ENCODE assay signal across 1 cellular context in the genomic region with DNA sequence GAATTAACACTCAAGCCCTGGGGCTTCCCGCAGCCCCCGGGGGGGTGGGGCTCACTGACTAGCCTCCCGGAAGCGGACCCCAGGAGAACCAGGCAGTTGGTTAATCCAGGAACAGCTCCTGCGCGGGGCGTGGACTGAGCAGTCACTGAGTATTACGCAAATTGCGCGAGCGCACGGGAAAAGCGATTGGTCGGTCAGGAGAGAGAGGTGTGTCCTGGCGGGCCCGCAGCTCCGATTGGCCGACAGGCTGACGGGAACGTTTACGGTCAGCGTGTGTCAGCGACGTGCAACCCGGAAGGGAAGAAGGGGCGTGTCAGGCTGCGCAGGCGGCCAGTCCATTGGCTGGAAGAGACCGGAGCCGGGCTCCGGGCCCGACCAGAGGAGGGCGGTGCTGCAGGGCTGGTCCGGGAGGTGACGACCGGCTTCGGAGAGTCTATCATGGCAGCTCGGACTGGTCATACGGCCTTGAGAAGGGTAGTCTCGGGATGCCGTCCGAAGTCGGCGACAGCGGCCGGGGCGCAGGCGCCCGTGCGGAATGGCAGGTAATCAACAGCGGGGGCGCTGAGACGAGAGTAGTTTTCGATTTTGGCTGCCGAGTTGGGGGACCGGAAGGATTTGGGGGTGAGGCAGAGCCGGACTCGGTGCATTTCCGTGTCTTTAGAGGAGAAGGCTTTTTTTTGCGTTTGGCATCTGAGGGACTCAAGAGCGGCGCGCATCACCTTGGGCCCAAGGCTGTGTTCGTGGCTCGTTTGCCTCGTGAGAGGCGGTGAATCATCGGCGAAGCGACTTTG.
TF ChIP-seq lines count a peak whose summit lies in the region.

A gene (plus strand): TSS at position 430 of the 791 bp plus-strand sequence. CDS start 9 bp downstream, at position 439.

TF ChIP-seq in K562, 482 proteins besides CTCF, POLR2A, EP300 and RAD21 (continued from another document and continues in another):
- no peak for TF ChIP-seq STAG1 (CRISPR knock-in tag; IDR thresholded peaks at IDR 0.05; ENCODE audit: borderline replicate concordance)
- peak; percentile 89 for TF ChIP-seq FOSL1 (tag; conservative IDR thresholded peaks at IDR 0.05)
- no peak for TF ChIP-seq RBM22 (IDR thresholded peaks at IDR 0.05; ENCODE audit: low read depth, low read length, poor library complexity, severe bottlenecking)
- TF ChIP-seq, protein P1, sequence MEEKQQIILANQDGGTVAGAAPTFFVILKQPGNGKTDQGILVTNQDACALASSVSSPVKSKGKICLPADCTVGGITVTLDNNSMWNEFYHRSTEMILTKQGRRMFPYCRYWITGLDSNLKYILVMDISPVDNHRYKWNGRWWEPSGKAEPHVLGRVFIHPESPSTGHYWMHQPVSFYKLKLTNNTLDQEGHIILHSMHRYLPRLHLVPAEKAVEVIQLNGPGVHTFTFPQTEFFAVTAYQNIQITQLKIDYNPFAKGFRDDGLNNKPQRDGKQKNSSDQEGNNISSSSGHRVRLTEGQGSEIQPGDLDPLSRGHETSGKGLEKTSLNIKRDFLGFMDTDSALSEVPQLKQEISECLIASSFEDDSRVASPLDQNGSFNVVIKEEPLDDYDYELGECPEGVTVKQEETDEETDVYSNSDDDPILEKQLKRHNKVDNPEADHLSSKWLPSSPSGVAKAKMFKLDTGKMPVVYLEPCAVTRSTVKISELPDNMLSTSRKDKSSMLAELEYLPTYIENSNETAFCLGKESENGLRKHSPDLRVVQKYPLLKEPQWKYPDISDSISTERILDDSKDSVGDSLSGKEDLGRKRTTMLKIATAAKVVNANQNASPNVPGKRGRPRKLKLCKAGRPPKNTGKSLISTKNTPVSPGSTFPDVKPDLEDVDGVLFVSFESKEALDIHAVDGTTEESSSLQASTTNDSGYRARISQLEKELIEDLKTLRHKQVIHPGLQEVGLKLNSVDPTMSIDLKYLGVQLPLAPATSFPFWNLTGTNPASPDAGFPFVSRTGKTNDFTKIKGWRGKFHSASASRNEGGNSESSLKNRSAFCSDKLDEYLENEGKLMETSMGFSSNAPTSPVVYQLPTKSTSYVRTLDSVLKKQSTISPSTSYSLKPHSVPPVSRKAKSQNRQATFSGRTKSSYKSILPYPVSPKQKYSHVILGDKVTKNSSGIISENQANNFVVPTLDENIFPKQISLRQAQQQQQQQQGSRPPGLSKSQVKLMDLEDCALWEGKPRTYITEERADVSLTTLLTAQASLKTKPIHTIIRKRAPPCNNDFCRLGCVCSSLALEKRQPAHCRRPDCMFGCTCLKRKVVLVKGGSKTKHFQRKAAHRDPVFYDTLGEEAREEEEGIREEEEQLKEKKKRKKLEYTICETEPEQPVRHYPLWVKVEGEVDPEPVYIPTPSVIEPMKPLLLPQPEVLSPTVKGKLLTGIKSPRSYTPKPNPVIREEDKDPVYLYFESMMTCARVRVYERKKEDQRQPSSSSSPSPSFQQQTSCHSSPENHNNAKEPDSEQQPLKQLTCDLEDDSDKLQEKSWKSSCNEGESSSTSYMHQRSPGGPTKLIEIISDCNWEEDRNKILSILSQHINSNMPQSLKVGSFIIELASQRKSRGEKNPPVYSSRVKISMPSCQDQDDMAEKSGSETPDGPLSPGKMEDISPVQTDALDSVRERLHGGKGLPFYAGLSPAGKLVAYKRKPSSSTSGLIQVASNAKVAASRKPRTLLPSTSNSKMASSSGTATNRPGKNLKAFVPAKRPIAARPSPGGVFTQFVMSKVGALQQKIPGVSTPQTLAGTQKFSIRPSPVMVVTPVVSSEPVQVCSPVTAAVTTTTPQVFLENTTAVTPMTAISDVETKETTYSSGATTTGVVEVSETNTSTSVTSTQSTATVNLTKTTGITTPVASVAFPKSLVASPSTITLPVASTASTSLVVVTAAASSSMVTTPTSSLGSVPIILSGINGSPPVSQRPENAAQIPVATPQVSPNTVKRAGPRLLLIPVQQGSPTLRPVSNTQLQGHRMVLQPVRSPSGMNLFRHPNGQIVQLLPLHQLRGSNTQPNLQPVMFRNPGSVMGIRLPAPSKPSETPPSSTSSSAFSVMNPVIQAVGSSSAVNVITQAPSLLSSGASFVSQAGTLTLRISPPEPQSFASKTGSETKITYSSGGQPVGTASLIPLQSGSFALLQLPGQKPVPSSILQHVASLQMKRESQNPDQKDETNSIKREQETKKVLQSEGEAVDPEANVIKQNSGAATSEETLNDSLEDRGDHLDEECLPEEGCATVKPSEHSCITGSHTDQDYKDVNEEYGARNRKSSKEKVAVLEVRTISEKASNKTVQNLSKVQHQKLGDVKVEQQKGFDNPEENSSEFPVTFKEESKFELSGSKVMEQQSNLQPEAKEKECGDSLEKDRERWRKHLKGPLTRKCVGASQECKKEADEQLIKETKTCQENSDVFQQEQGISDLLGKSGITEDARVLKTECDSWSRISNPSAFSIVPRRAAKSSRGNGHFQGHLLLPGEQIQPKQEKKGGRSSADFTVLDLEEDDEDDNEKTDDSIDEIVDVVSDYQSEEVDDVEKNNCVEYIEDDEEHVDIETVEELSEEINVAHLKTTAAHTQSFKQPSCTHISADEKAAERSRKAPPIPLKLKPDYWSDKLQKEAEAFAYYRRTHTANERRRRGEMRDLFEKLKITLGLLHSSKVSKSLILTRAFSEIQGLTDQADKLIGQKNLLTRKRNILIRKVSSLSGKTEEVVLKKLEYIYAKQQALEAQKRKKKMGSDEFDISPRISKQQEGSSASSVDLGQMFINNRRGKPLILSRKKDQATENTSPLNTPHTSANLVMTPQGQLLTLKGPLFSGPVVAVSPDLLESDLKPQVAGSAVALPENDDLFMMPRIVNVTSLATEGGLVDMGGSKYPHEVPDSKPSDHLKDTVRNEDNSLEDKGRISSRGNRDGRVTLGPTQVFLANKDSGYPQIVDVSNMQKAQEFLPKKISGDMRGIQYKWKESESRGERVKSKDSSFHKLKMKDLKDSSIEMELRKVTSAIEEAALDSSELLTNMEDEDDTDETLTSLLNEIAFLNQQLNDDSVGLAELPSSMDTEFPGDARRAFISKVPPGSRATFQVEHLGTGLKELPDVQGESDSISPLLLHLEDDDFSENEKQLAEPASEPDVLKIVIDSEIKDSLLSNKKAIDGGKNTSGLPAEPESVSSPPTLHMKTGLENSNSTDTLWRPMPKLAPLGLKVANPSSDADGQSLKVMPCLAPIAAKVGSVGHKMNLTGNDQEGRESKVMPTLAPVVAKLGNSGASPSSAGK (IDR thresholded peaks at IDR 0.05) = peak; percentile 69
- TF ChIP-seq ZNF197 (CRISPR knock-in tag; IDR thresholded peaks at IDR 0.05; ENCODE audit: low read depth) = no peak
- no peak for TF ChIP-seq ZNF75A (CRISPR knock-in tag; IDR thresholded peaks at IDR 0.05)
- TF ChIP-seq, protein P2, sequence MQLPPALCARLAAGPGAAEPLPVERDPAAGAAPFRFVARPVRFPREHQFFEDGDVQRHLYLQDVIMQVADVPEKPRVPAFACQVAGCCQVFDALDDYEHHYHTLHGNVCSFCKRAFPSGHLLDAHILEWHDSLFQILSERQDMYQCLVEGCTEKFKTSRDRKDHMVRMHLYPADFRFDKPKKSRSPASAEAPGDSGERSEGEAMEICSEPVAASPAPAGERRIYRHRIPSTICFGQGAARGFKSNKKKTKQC (CRISPR knock-in tag; IDR thresholded peaks at IDR 0.05) = peak; percentile 57; the same call in 1 of the 2 replicates
- TF ChIP-seq MIER1 (IDR thresholded peaks at IDR 0.05; ENCODE audit: low read depth) = 0 out of 2 replicates have a peak, but pooled peaks have one; percentile 20
- no peak; the same call in 1 of the 2 replicates for TF ChIP-seq SIN3B (IDR thresholded peaks at IDR 0.05; ENCODE audit: low read depth)
- no peak for TF ChIP-seq SRSF7 (optimal IDR thresholded peaks at IDR 0.05; ENCODE audit: low read depth, low read length)
- TF ChIP-seq, protein P3, sequence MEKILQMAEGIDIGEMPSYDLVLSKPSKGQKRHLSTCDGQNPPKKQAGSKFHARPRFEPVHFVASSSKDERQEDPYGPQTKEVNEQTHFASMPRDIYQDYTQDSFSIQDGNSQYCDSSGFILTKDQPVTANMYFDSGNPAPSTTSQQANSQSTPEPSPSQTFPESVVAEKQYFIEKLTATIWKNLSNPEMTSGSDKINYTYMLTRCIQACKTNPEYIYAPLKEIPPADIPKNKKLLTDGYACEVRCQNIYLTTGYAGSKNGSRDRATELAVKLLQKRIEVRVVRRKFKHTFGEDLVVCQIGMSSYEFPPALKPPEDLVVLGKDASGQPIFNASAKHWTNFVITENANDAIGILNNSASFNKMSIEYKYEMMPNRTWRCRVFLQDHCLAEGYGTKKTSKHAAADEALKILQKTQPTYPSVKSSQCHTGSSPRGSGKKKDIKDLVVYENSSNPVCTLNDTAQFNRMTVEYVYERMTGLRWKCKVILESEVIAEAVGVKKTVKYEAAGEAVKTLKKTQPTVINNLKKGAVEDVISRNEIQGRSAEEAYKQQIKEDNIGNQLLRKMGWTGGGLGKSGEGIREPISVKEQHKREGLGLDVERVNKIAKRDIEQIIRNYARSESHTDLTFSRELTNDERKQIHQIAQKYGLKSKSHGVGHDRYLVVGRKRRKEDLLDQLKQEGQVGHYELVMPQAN (IDR thresholded peaks at IDR 0.05; ENCODE audit: borderline replicate concordance) = peak; percentile 50; the same call in 1 of the 2 replicates
- 0 out of 2 replicates have a peak, but pooled peaks have one; percentile 61 for TF ChIP-seq ZNF589 (CRISPR knock-in tag; IDR thresholded peaks at IDR 0.05; ENCODE audit: low read depth)
- peak; percentile 67 for TF ChIP-seq TAF1 (IDR thresholded peaks at IDR 0.05; ENCODE audit: control insufficient read depth, extremely low read depth, insufficient read depth, low read length, severe bottlenecking)
- TF ChIP-seq ETV1 (tag; conservative IDR thresholded peaks at IDR 0.05; ENCODE audit: low read depth) = peak; percentile 76
- TF ChIP-seq SREBF2 (CRISPR knock-in tag; IDR thresholded peaks at IDR 0.05) = no peak
- no peak for TF ChIP-seq WHSC1 (IDR thresholded peaks at IDR 0.05; ENCODE audit: low read length)
- TF ChIP-seq, protein P4, sequence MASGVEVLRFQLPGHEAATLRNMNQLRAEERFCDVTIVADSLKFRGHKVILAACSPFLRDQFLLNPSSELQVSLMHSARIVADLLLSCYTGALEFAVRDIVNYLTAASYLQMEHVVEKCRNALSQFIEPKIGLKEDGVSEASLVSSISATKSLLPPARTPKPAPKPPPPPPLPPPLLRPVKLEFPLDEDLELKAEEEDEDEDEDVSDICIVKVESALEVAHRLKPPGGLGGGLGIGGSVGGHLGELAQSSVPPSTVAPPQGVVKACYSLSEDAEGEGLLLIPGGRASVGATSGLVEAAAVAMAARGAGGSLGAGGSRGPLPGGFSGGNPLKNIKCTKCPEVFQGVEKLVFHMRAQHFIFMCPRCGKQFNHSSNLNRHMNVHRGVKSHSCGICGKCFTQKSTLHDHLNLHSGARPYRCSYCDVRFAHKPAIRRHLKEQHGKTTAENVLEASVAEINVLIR (CRISPR knock-in tag; IDR thresholded peaks at IDR 0.05) = 0 out of 2 replicates have a peak, but pooled peaks have one; percentile 21
- TF ChIP-seq PRMT5 (CRISPR knock-in tag; IDR thresholded peaks at IDR 0.05) = no peak
- TF ChIP-seq, protein P5, sequence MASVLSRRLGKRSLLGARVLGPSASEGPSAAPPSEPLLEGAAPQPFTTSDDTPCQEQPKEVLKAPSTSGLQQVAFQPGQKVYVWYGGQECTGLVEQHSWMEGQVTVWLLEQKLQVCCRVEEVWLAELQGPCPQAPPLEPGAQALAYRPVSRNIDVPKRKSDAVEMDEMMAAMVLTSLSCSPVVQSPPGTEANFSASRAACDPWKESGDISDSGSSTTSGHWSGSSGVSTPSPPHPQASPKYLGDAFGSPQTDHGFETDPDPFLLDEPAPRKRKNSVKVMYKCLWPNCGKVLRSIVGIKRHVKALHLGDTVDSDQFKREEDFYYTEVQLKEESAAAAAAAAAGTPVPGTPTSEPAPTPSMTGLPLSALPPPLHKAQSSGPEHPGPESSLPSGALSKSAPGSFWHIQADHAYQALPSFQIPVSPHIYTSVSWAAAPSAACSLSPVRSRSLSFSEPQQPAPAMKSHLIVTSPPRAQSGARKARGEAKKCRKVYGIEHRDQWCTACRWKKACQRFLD (CRISPR knock-in tag; IDR thresholded peaks at IDR 0.05) = peak; percentile 80; the same call in 1 of the 2 replicates
- no peak for TF ChIP-seq SMARCC2 (IDR thresholded peaks at IDR 0.05; ENCODE audit: low read depth)
- no peak for TF ChIP-seq ZNF408 (CRISPR knock-in tag; IDR thresholded peaks at IDR 0.05; ENCODE audit: low read depth)
- TF ChIP-seq MAZ (CRISPR knock-in tag; conservative IDR thresholded peaks at IDR 0.05 in 1 of 2, IDR thresholded peaks at IDR 0.05 in 1 of 2) = peak; percentile 16 to 68; a peak in 2 of 4 replicates
- TF ChIP-seq HOXB6 (CRISPR knock-in tag; IDR thresholded peaks at IDR 0.05; ENCODE audit: borderline replicate concordance) = no peak
- TF ChIP-seq DNMT1 (IDR thresholded peaks at IDR 0.05) = no peak
- peak; percentile 58 for TF ChIP-seq CCNT2 (IDR thresholded peaks at IDR 0.05; ENCODE audit: borderline replicate concordance, extremely low read depth, insufficient read length, low read depth, low read length)
- TF ChIP-seq GABPB1 (CRISPR knock-in tag; IDR thresholded peaks at IDR 0.05) = peak; percentile 79
- TF ChIP-seq, protein P6, sequence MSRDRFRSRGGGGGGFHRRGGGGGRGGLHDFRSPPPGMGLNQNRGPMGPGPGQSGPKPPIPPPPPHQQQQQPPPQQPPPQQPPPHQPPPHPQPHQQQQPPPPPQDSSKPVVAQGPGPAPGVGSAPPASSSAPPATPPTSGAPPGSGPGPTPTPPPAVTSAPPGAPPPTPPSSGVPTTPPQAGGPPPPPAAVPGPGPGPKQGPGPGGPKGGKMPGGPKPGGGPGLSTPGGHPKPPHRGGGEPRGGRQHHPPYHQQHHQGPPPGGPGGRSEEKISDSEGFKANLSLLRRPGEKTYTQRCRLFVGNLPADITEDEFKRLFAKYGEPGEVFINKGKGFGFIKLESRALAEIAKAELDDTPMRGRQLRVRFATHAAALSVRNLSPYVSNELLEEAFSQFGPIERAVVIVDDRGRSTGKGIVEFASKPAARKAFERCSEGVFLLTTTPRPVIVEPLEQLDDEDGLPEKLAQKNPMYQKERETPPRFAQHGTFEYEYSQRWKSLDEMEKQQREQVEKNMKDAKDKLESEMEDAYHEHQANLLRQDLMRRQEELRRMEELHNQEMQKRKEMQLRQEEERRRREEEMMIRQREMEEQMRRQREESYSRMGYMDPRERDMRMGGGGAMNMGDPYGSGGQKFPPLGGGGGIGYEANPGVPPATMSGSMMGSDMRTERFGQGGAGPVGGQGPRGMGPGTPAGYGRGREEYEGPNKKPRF (IDR thresholded peaks at IDR 0.05; ENCODE audit: low read depth, low read length) = no peak
- TF ChIP-seq MTA2 (IDR thresholded peaks at IDR 0.05; ENCODE audit: low read depth) = no peak
- TF ChIP-seq GABPB2 (CRISPR knock-in tag; conservative IDR thresholded peaks at IDR 0.05) = no peak
- TF ChIP-seq, protein P7, sequence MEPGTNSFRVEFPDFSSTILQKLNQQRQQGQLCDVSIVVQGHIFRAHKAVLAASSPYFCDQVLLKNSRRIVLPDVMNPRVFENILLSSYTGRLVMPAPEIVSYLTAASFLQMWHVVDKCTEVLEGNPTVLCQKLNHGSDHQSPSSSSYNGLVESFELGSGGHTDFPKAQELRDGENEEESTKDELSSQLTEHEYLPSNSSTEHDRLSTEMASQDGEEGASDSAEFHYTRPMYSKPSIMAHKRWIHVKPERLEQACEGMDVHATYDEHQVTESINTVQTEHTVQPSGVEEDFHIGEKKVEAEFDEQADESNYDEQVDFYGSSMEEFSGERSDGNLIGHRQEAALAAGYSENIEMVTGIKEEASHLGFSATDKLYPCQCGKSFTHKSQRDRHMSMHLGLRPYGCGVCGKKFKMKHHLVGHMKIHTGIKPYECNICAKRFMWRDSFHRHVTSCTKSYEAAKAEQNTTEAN (CRISPR knock-in tag; IDR thresholded peaks at IDR 0.05) = no peak
- no peak; the same call in 1 of the 2 replicates for TF ChIP-seq DMBX1 (CRISPR knock-in tag; IDR thresholded peaks at IDR 0.05; ENCODE audit: borderline replicate concordance)
- TF ChIP-seq NR3C1 (CRISPR knock-in tag; IDR thresholded peaks at IDR 0.05) = no peak
- peak; percentile 74 for TF ChIP-seq JUND (IDR thresholded peaks at IDR 0.05; ENCODE audit: borderline replicate concordance, low read depth, low read length)
- TF ChIP-seq JUND (tag; IDR thresholded peaks at IDR 0.05; ENCODE audit: borderline replicate concordance, low read depth, low read length) = no peak; the same call in 1 of the 3 replicates
